ENCODE assay signal across 9 cellular contexts in genomic region chr10:103982639-103983038, GRCh38. TPM values are rescaled to one million over a fixed set of nuclear protein-coding genes. Genes with fewer than 3 reads are reported as not detected.
DNase-seq lines count a peak whose midpoint lies in the region; ATAC-seq, FAIRE-seq and TF ChIP-seq lines count a peak whose summit lies in the region.
"Had no signal": no experiment of that assay in that cellular context is flagged by ENCODE, and none has a peak within 500 bp of the region (broad histone marks: within the 10 kb centered on the region; RNA-seq: fewer than 3 reads in every experiment).

No MANE protein-coding gene starts in this region.

- H3K4me3 ChIP-seq in CD4-positive, alpha-beta memory T cell (ENCODE audit: low read length in 2 of 2): no peak overlapping the region
- H3K4me3 ChIP-seq in upper lobe of left lung (no peak overlapping the region), sigmoid colon (no peak overlapping the region)

- ATAC-seq in WTC11 (peak; percentile 98), upper lobe of left lung (ENCODE audit: low FRiP score in 2 of 2) (no peak)

- H3K27me3 ChIP-seq in CD4-positive, alpha-beta memory T cell (ENCODE audit: insufficient read depth, low read length): no peaks in the 10 kb centered on the region
- H3K27me3 ChIP-seq in upper lobe of left lung: no peaks in the 10 kb centered on the region
- H3K27me3 ChIP-seq in sigmoid colon: no peaks in the 10 kb centered on the region

- DNase-seq in CD4-positive, alpha-beta memory T cell: no peak
- DNase-seq in GM18507 (ENCODE audit: extremely low spot score, insufficient read length, low read depth) (no peak), WTC11 (ENCODE audit: low spot score) (peak; percentile 61), left kidney (ENCODE audit: low read depth, low spot score) (peak; percentile 30), NCI-H1694 treated with DMSO at 0.1 percent for 48 hours (lab: John Stamatoyannopoulos, UW) (no peak), upper lobe of left lung (no peak), sigmoid colon (no peak), frontal cortex (ENCODE audit: low spot score in 2 of 2) (no peak)

- POLR2A ChIA-PET in CD4-positive, alpha-beta memory T cell (lab: Charles Lee; ENCODE audit: partially characterized antibody): interaction anchor here (0.7 to 1.4 kb wide), 5 partner anchors 13 to 138 kb away, joined by 4 to 18 read pairs (median 5); partner anchors contain the start of genes SFR1, SLK and STN1
- POLR2A ChIA-PET in WTC11 (lab: Charles Lee): interaction anchor here (0.6 kb wide), 1 partner anchor 95 kb away, joined by 4 read pairs; no protein-coding TSS in a partner anchor

- TF ChIP-seq CTCF in WTC11 (IDR thresholded peaks at IDR 0.05) (0 out of 2 replicates have a peak, but pooled peaks have one; percentile 14), upper lobe of left lung (IDR thresholded peaks at IDR 0.05) (no peak), sigmoid colon (IDR thresholded peaks at IDR 0.05) (no peak)

- H3K36me3 ChIP-seq in CD4-positive, alpha-beta memory T cell (ENCODE audit: insufficient read depth, low read length): no peaks in the 10 kb centered on the region
- H3K36me3 ChIP-seq in upper lobe of left lung: no peaks in the 10 kb centered on the region
- no peaks in the 10 kb centered on the region for H3K36me3 ChIP-seq in sigmoid colon

- 94 to 95% methylated on average over 4 of the region's 4 CpGs for WGBS in upper lobe of left lung, 2 donors
- whole genome bisulfite sequencing in sigmoid colon, 2 donors: 95% methylated on average over 4 of the region's 4 CpGs

- H3K4me1 Mint-ChIP-seq in CD4-positive, alpha-beta memory T cell: peaks cover 49 to 75% (median 60%) of the 10 kb centered on the region in 4 donors
- H3K4me1 Mint-ChIP-seq in WTC11: peaks cover 13% of the 10 kb centered on the region

- H3K27ac Mint-ChIP-seq in CD4-positive, alpha-beta memory T cell: peak overlapping the region in 6 of 7 donors; percentile 13 to 94 (median 66)
- no peak overlapping the region for H3K27ac Mint-ChIP-seq in WTC11

- H3K4me1 ChIP-seq in CD4-positive, alpha-beta memory T cell (ENCODE audit: insufficient read depth, low read length): peaks cover 70% of the 10 kb centered on the region
- H3K4me1 ChIP-seq in upper lobe of left lung (peaks cover 23 to 54% (median 36%) of the 10 kb centered on the region in 4 donors), sigmoid colon (peaks cover 0 to 77% (median 22%) of the 10 kb centered on the region in 4 donors)

- H3K27ac ChIP-seq in CD4-positive, alpha-beta memory T cell (ENCODE audit: low read depth, low read length): peak overlapping the region; percentile 43
- H3K27ac ChIP-seq in upper lobe of left lung (no peak overlapping the region), sigmoid colon (no peak overlapping the region)

- H3K9me3 Mint-ChIP-seq in CD4-positive, alpha-beta memory T cell: no peaks in the 10 kb centered on the region
- no peaks in the 10 kb centered on the region for H3K9me3 Mint-ChIP-seq in WTC11
- H3K9me3 Mint-ChIP-seq: activated CD4-positive, alpha-beta T cell treated with anti-CD3 and anti-CD28 coated beads, Interleukin-2, amount 10 ng/mL, durations not matched to agents 7 days and 5 days had no signal

- TF ChIP-seq POLR2A in upper lobe of left lung (IDR thresholded peaks at IDR 0.05) (no peak), sigmoid colon (IDR thresholded peaks at IDR 0.05) (no peak)

- H3K9me3 ChIP-seq in CD4-positive, alpha-beta memory T cell (ENCODE audit: control insufficient read depth in 1 of 2, low read length in 2 of 2): no peaks in the 10 kb centered on the region
- H3K9me3 ChIP-seq in upper lobe of left lung (no peaks in the 10 kb centered on the region), sigmoid colon (no peaks in the 10 kb centered on the region)

- intact Hi-C loops in CD4-positive, alpha-beta memory T cell (cut with micrococcal nuclease): loop anchor here (1.0 kb wide), 2 partner anchors 14 to 94 kb away; no protein-coding TSS in a partner anchor
- intact Hi-C loops in sigmoid colon (cut with DNase I): loop anchor here (2.0 kb wide), 1 partner anchor 14 kb away; no protein-coding TSS in a partner anchor

- H3K36me3 Mint-ChIP-seq in CD4-positive, alpha-beta memory T cell: peaks cover 0 to 3% of the 10 kb centered on the region in 2 donors
- H3K36me3 Mint-ChIP-seq in WTC11: no peaks in the 10 kb centered on the region

- peak overlapping the region in 3 of 8 donors; percentile 70 to 80 (median 79) for H3K4me3 Mint-ChIP-seq in CD4-positive, alpha-beta memory T cell
- H3K4me3 Mint-ChIP-seq in WTC11: no peak overlapping the region

- TF ChIP-seq EP300 in upper lobe of left lung (IDR thresholded peaks at IDR 0.05) (no peak), sigmoid colon (IDR thresholded peaks at IDR 0.05) (no peak)

- H3K27me3 Mint-ChIP-seq in CD4-positive, alpha-beta memory T cell: no peaks in the 10 kb centered on the region
- H3K27me3 Mint-ChIP-seq in WTC11 (ENCODE audit: low read depth): no peaks in the 10 kb centered on the region
- H3K27me3 Mint-ChIP-seq: activated CD4-positive, alpha-beta T cell treated with anti-CD3 and anti-CD28 coated beads, Interleukin-2, amount 10 ng/mL, durations not matched to agents 7 days and 5 days had no signal

- FAIRE-seq in GM18507 (lab: Jason Lieb, UNC) (peak; percentile 57), frontal cortex (lab: Jason Lieb, UNC) (no peak)

- CTCF ChIA-PET in CD4-positive, alpha-beta memory T cell (lab: Charles Lee; ENCODE audit: partially characterized antibody): interaction anchor here (0.9 to 2.7 kb wide), 7 partner anchors 10 to 139 kb away, joined by 3 to 11 read pairs (median 4); partner anchors contain the start of gene SFR1
- CTCF ChIA-PET in WTC11 (lab: Charles Lee): interaction anchor here (0.5 to 2.1 kb wide), 16 partner anchors 11 to 292 kb away, joined by 3 to 11 read pairs (median 4); partner anchors contain the start of genes SFR1 and STN1

TF ChIP-seq in WTC11, 78 proteins besides CTCF, POLR2A, EP300 and RAD21:
- TF ChIP-seq NR3C1 (CRISPR knock-in tag; conservative IDR thresholded peaks at IDR 0.05; ENCODE audit: low read depth) (no peak), ZNF121 (CRISPR knock-in tag; IDR thresholded peaks at IDR 0.05) (peak; percentile 99), NFYB (CRISPR knock-in tag; conservative IDR thresholded peaks at IDR 0.05; ENCODE audit: low read depth) (no peak), RORB (CRISPR knock-in tag; IDR thresholded peaks at IDR 0.05) (no peak), USF2 (CRISPR knock-in tag; IDR thresholded peaks at IDR 0.05) (no peak), ZNF671 (CRISPR knock-in tag; IDR thresholded peaks at IDR 0.05) (no peak), IRF1 (CRISPR knock-in tag; IDR thresholded peaks at IDR 0.05) (no peak)

RNA-seq across cellular contexts. Expression of gene SLK, which starts 15.7 kb away (rescaled TPM):
- total RNA-seq in CD4-positive, alpha-beta memory T cell: 10 to 100 TPM; 30.9 to 31.1 TPM
- 10 to 100 TPM in 1 of 2 donors, 1 to 10 TPM in 1; 1.6 to 14.3 TPM for polyA plus RNA-seq in CD4-positive, alpha-beta memory T cell
- total RNA-seq in WTC11 (2021) (17.6 to 19.2 TPM (median 18.9 TPM) in 3 replicates), upper lobe of left lung (100 to 1,000 TPM in 1 of 6 donors, 10 to 100 TPM in 5; 38.7 to 103 (median 58.1) TPM), sigmoid colon (10 to 100 TPM; 72.1 to 96.1 (median 76.5) TPM), frontal cortex (93.3 TPM)
- polyA plus RNA-seq in sigmoid colon: 10 to 100 TPM; 15.6 to 17.3 (median 16.5) TPM

Comparison
In these comparisons a context has a peak if more than half of its experiments do, and no peak if none do; other contexts are left out.
1. DNase-seq: peak in WTC11 (single experiment) and left kidney (single experiment); none in CD4-positive, alpha-beta memory T cell (0 of 5), GM18507 (single experiment), NCI-H1694 treated with DMSO at 0.1 percent for 48 hours (single experiment), upper lobe of left lung (0 of 2), sigmoid colon (single experiment) and frontal cortex (0 of 2).